14 cellular contexts compared by ENCODE assay signal in genomic region chr1:88035578-88035977, GRCh38.
"Had no signal": no experiment of that assay in that cellular context is flagged by ENCODE, and none has a peak within 500 bp of the region (broad histone marks: within the 10 kb centered on the region; RNA-seq: fewer than 3 reads in every experiment).

No MANE protein-coding gene starts in this region.

- H3K27me3 ChIP-seq: suprapubic skin had no signal

- H3K27ac Mint-ChIP-seq: activated CD8-positive, alpha-beta T cell treated with anti-CD3 and anti-CD28 coated beads for 36 hours; natural killer cell; type B pancreatic cell had no signal

- H3K27me3 Mint-ChIP-seq: type B pancreatic cell had no signal

- H3K36me3 Mint-ChIP-seq: type B pancreatic cell had no signal

- H3K27ac ChIP-seq: suprapubic skin, VCaP had no signal

- H3K9me3 ChIP-seq: suprapubic skin had no signal

- H3K4me1 Mint-ChIP-seq: natural killer cell had no signal

- H3K36me3 ChIP-seq: suprapubic skin had no signal

- H3K4me3 Mint-ChIP-seq: activated CD8-positive, alpha-beta T cell treated with anti-CD3 and anti-CD28 coated beads for 36 hours; activated T-cell treated with anti-CD3 and anti-CD28 coated beads, Interleukin-2, amount 50 U/mL, for 4 hours; natural killer cell; type B pancreatic cell had no signal

- H3K4me3 ChIP-seq: suprapubic skin had no signal

- DNase-seq: activated CD4-positive, alpha-beta T cell treated with anti-CD3 and anti-CD28 coated beads for 4 hours; activated CD8-positive, alpha-beta T cell treated with anti-CD3 and anti-CD28 coated beads for 36 hours; activated effector memory CD4-positive, alpha-beta T cell treated with Interleukin-2 at 50 U/mL for 16 hours; activated naive CD4-positive, alpha-beta T cell treated with anti-CD3 and anti-CD28 coated beads, Interleukin-2, amount 50 U/mL, for 16 hours; activated T-cell treated with anti-CD3 and anti-CD28 coated beads, Interleukin-2, amount 50 U/mL, for 4 hours; mesendoderm; natural killer cell; posterior cingulate gyrus; retina; stimulated activated CD4-positive, alpha-beta T cell treated with anti-CD3 and anti-CD28 coated beads, Interleukin-4, amount 100 ng/mL, for 24 hours; stimulated activated naive CD8-positive, alpha-beta T cell treated with anti-CD3 and anti-CD28 coated beads, Interleukin-15, Interleukin-2, amounts not matched to agents 100 U/mL and 50 U/mL, for 24 hours had no signal
